ENCODE assay signal across 11 cellular contexts in genomic region chr2:214481204-214481603, GRCh38.
DNase-seq lines count a peak whose midpoint lies in the region; ATAC-seq and TF ChIP-seq lines count a peak whose summit lies in the region.
"Had no signal": no experiment of that assay in that cellular context is flagged by ENCODE, and none has a peak within 500 bp of the region (broad histone marks: within the 10 kb centered on the region; RNA-seq: fewer than 3 reads in every experiment).

No MANE protein-coding gene starts in this region.

- no peaks in the 10 kb centered on the region for H3K9me3 Mint-ChIP-seq in nephron

- H3K27ac Mint-ChIP-seq in nephron, result peak overlapping the region in 2 of 3 experiments; percentile 3 to 23

- no peaks in the 10 kb centered on the region for H3K4me1 ChIP-seq in PC-3 (ENCODE audit: insufficient read depth, low read length)
- H3K4me1 ChIP-seq: esophagus squamous epithelium had no signal

- DNase-seq in DMS 273 treated with DMSO at 0.1 percent for 48 hours (lab: John Stamatoyannopoulos, UW) (peak; percentile 9), NCI-H2107 treated with DMSO at 0.1 percent for 48 hours (lab: John Stamatoyannopoulos, UW; ENCODE audit: unreplicated experiment) (peak; percentile 76), choroid plexus epithelial cell (ENCODE audit: low read depth) (peak; percentile 78), PC-3 (no peak)
- no peak for DNase-seq in stimulated activated CD4-positive, alpha-beta T cell treated with anti-CD3 and anti-CD28 coated beads, Interleukin-12 subunit alpha, Interleukin-12 subunit beta, amount 100 ng/mL, for 4 hours
- DNase-seq in activated CD8-positive, alpha-beta memory T cell treated with anti-CD3 and anti-CD28 coated beads for 24 hours, result no peak
- DNase-seq: activated naive CD4-positive, alpha-beta T cell treated with Interleukin-2 at 50 U/mL for 16 hours; Calu3; esophagus squamous epithelium had no signal

- H3K4me3 ChIP-seq in choroid plexus epithelial cell (ENCODE audit: low read depth, low read length) (no peak overlapping the region), PC-3 (ENCODE audit: low read length) (no peak overlapping the region)
- H3K4me3 ChIP-seq: esophagus squamous epithelium had no signal

- H3K36me3 ChIP-seq in PC-3 (ENCODE audit: low read depth, low read length), result no peaks in the 10 kb centered on the region
- H3K36me3 ChIP-seq: esophagus squamous epithelium had no signal

- POLR2A ChIA-PET in PC-3 (lab: Charles Lee; ENCODE audit: unreplicated experiment), result no interaction called here

- CTCF ChIA-PET in PC-3 (lab: Charles Lee), result no interaction called here

- BruUV-seq in PC-3 (replicated peaks; lab: Mats Ljungman, UMichigan), result no TSS peak

- intact Hi-C loops in PC-3 (cut with micrococcal nuclease), result no loop called here

- no peak overlapping the region for H2AFZ ChIP-seq in PC-3 (ENCODE audit: low read length)

- no peak overlapping the region for H3K27ac ChIP-seq in PC-3 (ENCODE audit: low read length)
- H3K27ac ChIP-seq: esophagus squamous epithelium had no signal

- H3F3A ChIP-seq in PC-3 (ENCODE audit: low read length, unreplicated experiment), result no peaks in the 10 kb centered on the region

- no peak; the same call in 1 of the 2 replicates for ATAC-seq in PC-3
- no peak for ATAC-seq in HG03520 (IDR thresholded peaks at IDR 0.05; ENCODE audit: unreplicated experiment)

- H3K36me3 Mint-ChIP-seq in nephron (ENCODE audit: low read depth), result no peaks in the 10 kb centered on the region

- H3K9me2 ChIP-seq in PC-3 (replicated peaks; ENCODE audit: low read length), result no peaks in the 10 kb centered on the region

- no peaks in the 10 kb centered on the region for H3K27me3 ChIP-seq in PC-3 (ENCODE audit: low read length)
- H3K27me3 ChIP-seq: esophagus squamous epithelium had no signal

- H3K27me3 Mint-ChIP-seq in nephron (ENCODE audit: low read depth), result no peaks in the 10 kb centered on the region

- no peaks in the 10 kb centered on the region for H3K79me2 ChIP-seq in PC-3 (ENCODE audit: low read length)

- no peak overlapping the region for H3K9ac ChIP-seq in PC-3 (ENCODE audit: low read length)

- no peaks in the 10 kb centered on the region for H4K20me1 ChIP-seq in PC-3 (ENCODE audit: low read length)

- no peak overlapping the region for H3K4me3 Mint-ChIP-seq in nephron

- no peaks in the 10 kb centered on the region for H3K9me3 ChIP-seq in PC-3 (ENCODE audit: low read length)
- H3K9me3 ChIP-seq: esophagus squamous epithelium had no signal

- peaks cover 21% of the 10 kb centered on the region for H3K4me1 Mint-ChIP-seq in nephron

- no peak for TF ChIP-seq CTCF in choroid plexus epithelial cell (conservative IDR thresholded peaks at IDR 0.05; ENCODE audit: low read depth, low read length)
- TF ChIP-seq CTCF in nephron (IDR thresholded peaks at IDR 0.05; ENCODE audit: unreplicated experiment in 3 of 3), result no peak
- no peak for TF ChIP-seq CTCF in PC-3 (conservative IDR thresholded peaks at IDR 0.05; ENCODE audit: low read depth, low read length)

- H3K4me2 ChIP-seq in PC-3 (ENCODE audit: low read length), result no peak overlapping the region

Comparison
In these comparisons a context has a peak if more than half of its experiments do, and no peak if none do; other contexts are left out.
1. DNase-seq: peak in DMS 273 treated with DMSO at 0.1 percent for 48 hours (single experiment), NCI-H2107 treated with DMSO at 0.1 percent for 48 hours (single experiment) and choroid plexus epithelial cell (single experiment); none in PC-3 (single experiment), stimulated activated CD4-positive, alpha-beta T cell treated with anti-CD3 and anti-CD28 coated beads, Interleukin-12 subunit alpha, Interleukin-12 subunit beta, amount 100 ng/mL, for 4 hours (single experiment) and activated CD8-positive, alpha-beta memory T cell treated with anti-CD3 and anti-CD28 coated beads for 24 hours (single experiment).